1 cellular context compared by ENCODE assay signal in the genomic region with DNA sequence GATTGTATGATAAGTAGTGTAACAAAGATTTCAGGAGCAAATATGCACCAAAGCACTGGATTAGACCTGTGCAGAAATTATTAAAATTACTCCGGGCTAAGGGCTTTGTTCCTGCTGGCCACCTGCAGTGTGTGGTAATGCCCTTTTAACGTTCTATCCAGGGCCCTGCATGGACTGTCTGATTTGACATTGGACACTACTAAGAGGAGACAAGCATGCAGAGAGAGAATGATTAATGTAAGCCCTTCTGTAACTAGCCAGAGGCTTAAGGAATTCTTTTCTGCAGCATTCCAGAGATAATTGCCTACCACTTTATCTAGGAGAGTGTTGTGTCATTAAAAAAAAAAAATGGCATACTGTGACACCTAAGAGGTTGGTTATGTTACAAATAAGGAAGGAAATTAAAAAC.
TF ChIP-seq lines count a peak whose summit lies in the region.

No MANE protein-coding gene starts in this region.

TF ChIP-seq in Ishikawa, 13 proteins besides CTCF, POLR2A, EP300 and RAD21 (continued from another document):
- TF ChIP-seq, protein P1, sequence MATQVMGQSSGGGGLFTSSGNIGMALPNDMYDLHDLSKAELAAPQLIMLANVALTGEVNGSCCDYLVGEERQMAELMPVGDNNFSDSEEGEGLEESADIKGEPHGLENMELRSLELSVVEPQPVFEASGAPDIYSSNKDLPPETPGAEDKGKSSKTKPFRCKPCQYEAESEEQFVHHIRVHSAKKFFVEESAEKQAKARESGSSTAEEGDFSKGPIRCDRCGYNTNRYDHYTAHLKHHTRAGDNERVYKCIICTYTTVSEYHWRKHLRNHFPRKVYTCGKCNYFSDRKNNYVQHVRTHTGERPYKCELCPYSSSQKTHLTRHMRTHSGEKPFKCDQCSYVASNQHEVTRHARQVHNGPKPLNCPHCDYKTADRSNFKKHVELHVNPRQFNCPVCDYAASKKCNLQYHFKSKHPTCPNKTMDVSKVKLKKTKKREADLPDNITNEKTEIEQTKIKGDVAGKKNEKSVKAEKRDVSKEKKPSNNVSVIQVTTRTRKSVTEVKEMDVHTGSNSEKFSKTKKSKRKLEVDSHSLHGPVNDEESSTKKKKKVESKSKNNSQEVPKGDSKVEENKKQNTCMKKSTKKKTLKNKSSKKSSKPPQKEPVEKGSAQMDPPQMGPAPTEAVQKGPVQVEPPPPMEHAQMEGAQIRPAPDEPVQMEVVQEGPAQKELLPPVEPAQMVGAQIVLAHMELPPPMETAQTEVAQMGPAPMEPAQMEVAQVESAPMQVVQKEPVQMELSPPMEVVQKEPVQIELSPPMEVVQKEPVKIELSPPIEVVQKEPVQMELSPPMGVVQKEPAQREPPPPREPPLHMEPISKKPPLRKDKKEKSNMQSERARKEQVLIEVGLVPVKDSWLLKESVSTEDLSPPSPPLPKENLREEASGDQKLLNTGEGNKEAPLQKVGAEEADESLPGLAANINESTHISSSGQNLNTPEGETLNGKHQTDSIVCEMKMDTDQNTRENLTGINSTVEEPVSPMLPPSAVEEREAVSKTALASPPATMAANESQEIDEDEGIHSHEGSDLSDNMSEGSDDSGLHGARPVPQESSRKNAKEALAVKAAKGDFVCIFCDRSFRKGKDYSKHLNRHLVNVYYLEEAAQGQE (IDR thresholded peaks at IDR 0.05; ENCODE audit: low read depth) = no peak
- TF ChIP-seq, protein P2, sequence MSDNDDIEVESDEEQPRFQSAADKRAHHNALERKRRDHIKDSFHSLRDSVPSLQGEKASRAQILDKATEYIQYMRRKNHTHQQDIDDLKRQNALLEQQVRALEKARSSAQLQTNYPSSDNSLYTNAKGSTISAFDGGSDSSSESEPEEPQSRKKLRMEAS (IDR thresholded peaks at IDR 0.05) = peak; percentile 73; the same call in 1 of the 2 replicates
- TF ChIP-seq TEAD4 (IDR thresholded peaks at IDR 0.05) (peak; percentile 98), TAF1 (IDR thresholded peaks at IDR 0.05; ENCODE audit: low read depth) (no peak)
TF ChIP-seq in Ishikawa: peak in this region for 7.
